In the genomic region with DNA sequence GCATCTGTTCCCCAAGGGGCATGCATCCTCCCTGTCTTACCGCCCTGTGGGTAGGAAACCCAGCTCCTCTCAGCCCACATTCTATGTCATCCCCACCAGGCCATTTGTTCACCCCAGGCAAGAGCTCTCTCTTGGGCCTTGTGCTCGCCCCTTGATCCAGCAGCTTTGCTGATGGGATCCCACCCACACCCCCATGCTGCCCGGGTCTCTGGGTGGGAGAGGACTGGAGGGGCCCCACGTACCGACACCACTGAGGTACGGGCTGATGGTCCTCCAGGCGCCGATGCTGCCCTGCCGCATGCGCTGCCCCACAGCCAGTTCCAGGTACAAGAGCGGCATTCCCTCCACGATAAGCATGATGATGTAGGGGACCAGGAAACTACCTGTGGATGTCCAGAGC, we compare ENCODE assay signal across 18 cellular contexts. TPM values are rescaled to one million over a fixed set of nuclear protein-coding genes. Genes with fewer than 3 reads are reported as not detected.
A peak's percentile ranks its signal among the peaks of the same experiment; 100 is the strongest.
DNase-seq lines count a peak whose midpoint lies in the region; ATAC-seq and TF ChIP-seq lines count a peak whose summit lies in the region.
"Had no signal": no experiment of that assay in that cellular context is flagged by ENCODE, and none has a peak within 500 bp of the region (broad histone marks: within the 10 kb centered on the region; RNA-seq: fewer than 3 reads in every experiment).

No MANE protein-coding gene starts in this region.

- H3K36me3 ChIP-seq in upper lobe of right lung = no peaks in the 10 kb centered on the region

- H3K27ac ChIP-seq in upper lobe of right lung = no peak overlapping the region

- H3K4me1 Mint-ChIP-seq in osteocyte (ENCODE audit: unreplicated experiment) = no peaks in the 10 kb centered on the region
- no peaks in the 10 kb centered on the region for H3K4me1 Mint-ChIP-seq in activated T-helper 17 cell treated with anti-CD3 and anti-CD28 coated beads, Interleukin-2, amount 50 U/mL, for 72 hours
- H3K4me1 Mint-ChIP-seq: B cell had no signal

- peaks cover 41% of the 10 kb centered on the region for H3K27me3 Mint-ChIP-seq in osteocyte (ENCODE audit: unreplicated experiment)
- peaks cover 7% of the 10 kb centered on the region for H3K27me3 Mint-ChIP-seq in activated T-helper 17 cell treated with anti-CD3 and anti-CD28 coated beads, Interleukin-2, amount 50 U/mL, for 72 hours
- H3K27me3 Mint-ChIP-seq: B cell; CD4-positive, alpha-beta T cell had no signal

- peak; percentile 7 for ATAC-seq in upper lobe of right lung
- ATAC-seq in activated T-helper 17 cell treated with anti-CD3 and anti-CD28 coated beads, Interleukin-2, amount 50 U/mL, for 72 hours (replicated peaks) = no peak

- intact Hi-C loops in upper lobe of right lung (cut with DNase I) = no loop called here
- intact Hi-C loops in posterior vena cava (cut with DNase I) = no loop called here

- no peaks in the 10 kb centered on the region for H3K27me3 ChIP-seq in upper lobe of right lung

- no peaks in the 10 kb centered on the region for H3K36me3 Mint-ChIP-seq in osteocyte (ENCODE audit: unreplicated experiment)
- H3K36me3 Mint-ChIP-seq in activated T-helper 17 cell treated with anti-CD3 and anti-CD28 coated beads, Interleukin-2, amount 50 U/mL, for 72 hours (ENCODE audit: low read depth) = no peaks in the 10 kb centered on the region

- peaks cover 7% of the 10 kb centered on the region for H3K9me3 Mint-ChIP-seq in osteocyte (ENCODE audit: unreplicated experiment)
- no peaks in the 10 kb centered on the region for H3K9me3 Mint-ChIP-seq in activated T-helper 17 cell treated with anti-CD3 and anti-CD28 coated beads, Interleukin-2, amount 50 U/mL, for 72 hours

- DNase-seq in activated CD8-positive, alpha-beta memory T cell treated with anti-CD3 and anti-CD28 coated beads for 24 hours = peak; percentile 52
- no peak for DNase-seq in activated CD8-positive, alpha-beta memory T cell treated with anti-CD3 and anti-CD28 coated beads, Interleukin-2, amount 50 U/mL, for 4 hours
- peak; percentile 17 for DNase-seq in activated CD8-positive, alpha-beta memory T cell treated with anti-CD3 and anti-CD28 coated beads, Interleukin-2, amount 50 U/mL, for 48 hours
- DNase-seq in osteocyte (ENCODE audit: extremely low spot score, unreplicated experiment) (peak; percentile 77), upper lobe of right lung (no peak), posterior vena cava (ENCODE audit: low spot score) (no peak), SKM-1 treated with dmso at 0.1 percent for 144 hours (lab: John Stamatoyannopoulos, UW; ENCODE audit: unreplicated experiment) (no peak)
- DNase-seq: 8988T; ACHN; C1 segment of cervical spinal cord; Calu3; CD4-positive, alpha-beta T cell; DMS79 treated with DMSO at 0.1 percent for 48 hours; GDM1; GOT3; H9 had no signal

- H3K4me3 Mint-ChIP-seq in osteocyte (ENCODE audit: unreplicated experiment) = no peak overlapping the region
- H3K4me3 Mint-ChIP-seq in activated T-helper 17 cell treated with anti-CD3 and anti-CD28 coated beads, Interleukin-2, amount 50 U/mL, for 72 hours = no peak overlapping the region
- H3K4me3 Mint-ChIP-seq: B cell; CD4-positive, alpha-beta T cell; H9 had no signal

- H3K4me1 ChIP-seq in upper lobe of right lung = no peaks in the 10 kb centered on the region

- no peak overlapping the region for H3K27ac Mint-ChIP-seq in osteocyte (ENCODE audit: unreplicated experiment)
- H3K27ac Mint-ChIP-seq in activated T-helper 17 cell treated with anti-CD3 and anti-CD28 coated beads, Interleukin-2, amount 50 U/mL, for 72 hours = no peak overlapping the region
- H3K27ac Mint-ChIP-seq: B cell; CD4-positive, alpha-beta T cell; H9 had no signal

- TF ChIP-seq CTCF in osteocyte (IDR thresholded peaks at IDR 0.05) (no peak), upper lobe of right lung (IDR thresholded peaks at IDR 0.05) (no peak)

- no peaks in the 10 kb centered on the region for H3K9me3 ChIP-seq in upper lobe of right lung

- H3K4me3 ChIP-seq in upper lobe of right lung = no peak overlapping the region

RNA-seq across cellular contexts. Expression of gene SLC6A20, which starts 14.5 kb away (rescaled TPM):
- not detected in 2 replicates for total RNA-seq in osteocyte
- total RNA-seq in upper lobe of right lung = 22.7 TPM
- under 1 TPM in 1 of 2 donors, not detected in 1; 0.28 TPM for total RNA-seq in posterior vena cava
- not detected for total RNA-seq in activated T-helper 17 cell treated with anti-CD3 and anti-CD28 coated beads, Interleukin-2, amount 50 U/mL, for 72 hours
- total RNA-seq: CD4-positive, alpha-beta T cell had no signal

Comparison
In these comparisons a context has a peak if more than half of its experiments do, and no peak if none do; other contexts are left out.
1. DNase-seq: peak in activated CD8-positive, alpha-beta memory T cell treated with anti-CD3 and anti-CD28 coated beads for 24 hours (single experiment), activated CD8-positive, alpha-beta memory T cell treated with anti-CD3 and anti-CD28 coated beads, Interleukin-2, amount 50 U/mL, for 48 hours (single experiment) and osteocyte (single experiment); none in activated CD8-positive, alpha-beta memory T cell treated with anti-CD3 and anti-CD28 coated beads, Interleukin-2, amount 50 U/mL, for 4 hours (single experiment), upper lobe of right lung (single experiment), posterior vena cava (single experiment) and SKM-1 treated with dmso at 0.1 percent for 144 hours (single experiment).
2. RNA of gene SLC6A20, which starts 14.5 kb away (total RNA-seq): 22.7 TPM in upper lobe of right lung (single experiment); 0.28 TPM in posterior vena cava, not detected in activated T-helper 17 cell treated with anti-CD3 and anti-CD28 coated beads, Interleukin-2, amount 50 U/mL, for 72 hours and not detected in osteocyte; every median in the first group is over 10 times any median in the second.